Comparison of ENCODE assay signal across 8 cellular contexts in genomic region chr12:77064891-77065360, GRCh38.
DNase-seq lines count a peak whose midpoint lies in the region; ATAC-seq and TF ChIP-seq lines count a peak whose summit lies in the region.

No MANE protein-coding gene starts in this region.

- in situ Hi-C loops in astrocyte of the spinal cord (cut with HindIII; ENCODE audit: low sequenced_read_pairs): no loop called here

- peak; percentile 9 for ATAC-seq in HG02759 (IDR thresholded peaks at IDR 0.05; ENCODE audit: unreplicated experiment)

- peak overlapping the region; percentile 86 for H3K4me3 ChIP-seq in astrocyte of the spinal cord (ENCODE audit: low read depth, low read length)

- TF ChIP-seq CTCF in astrocyte of the spinal cord (IDR thresholded peaks at IDR 0.05; ENCODE audit: low read depth, low read length): no peak

- DNase-seq in DMS153 treated with DMSO at 0.1 percent for 48 hours (lab: John Stamatoyannopoulos, UW; ENCODE audit: unreplicated experiment) (peak; percentile 7), DMS153 (lab: John Stamatoyannopoulos, UW) (no peak), NCI-H526 (lab: John Stamatoyannopoulos, UW) (peak; percentile 26 to 82), astrocyte of the spinal cord (ENCODE audit: low read depth, low spot score) (no peak), left kidney (ENCODE audit: low read depth, low spot score) (peak; percentile 79), D341Med (ENCODE audit: low spot score) (no peak)
- DNase-seq in stimulated activated naive CD4-positive, alpha-beta T cell treated with Interleukin-2 at 50 U/mL for 16 hours (lab: John Stamatoyannopoulos, UW): peak; percentile 9

Comparison
In these comparisons a context has a peak if more than half of its experiments do, and no peak if none do; other contexts are left out.
1. DNase-seq: peak in DMS153 treated with DMSO at 0.1 percent for 48 hours (single experiment), NCI-H526 (2 of 2), left kidney (single experiment) and stimulated activated naive CD4-positive, alpha-beta T cell treated with Interleukin-2 at 50 U/mL for 16 hours (single experiment); none in DMS153 (single experiment), astrocyte of the spinal cord (single experiment) and D341Med (single experiment).